8 cellular contexts compared by ENCODE assay signal in genomic region chr1:61050541-61051454, GRCh38. TPM values are rescaled to one million over a fixed set of nuclear protein-coding genes. Genes with fewer than 3 reads are reported as not detected.
DNase-seq lines count a peak whose midpoint lies in the region; ATAC-seq, FAIRE-seq and TF ChIP-seq lines count a peak whose summit lies in the region.

No MANE protein-coding gene starts in this region.

- peaks cover 37% of the 10 kb centered on the region for H3K4me1 Mint-ChIP-seq in activated naive CD4-positive, alpha-beta T cell treated with anti-CD3 and anti-CD28 coated beads, Interleukin-2, amount 10 ng/mL, durations not matched to agents 7 days and 5 days
- peaks cover 27% of the 10 kb centered on the region for H3K4me1 Mint-ChIP-seq in stimulated activated naive CD8-positive, alpha-beta T cell treated with anti-CD3 and anti-CD28 coated beads, Interleukin-15, Interleukin-2, amounts not matched to agents 100 ng/mL and 50 ng/mL, for 24 hours (ENCODE audit: low read depth)

- peak overlapping the region; percentile 56 for H3K9ac ChIP-seq in HepG2 (ENCODE audit: insufficient read depth, low read depth, low read length)

- H3K36me3 Mint-ChIP-seq in activated naive CD4-positive, alpha-beta T cell treated with anti-CD3 and anti-CD28 coated beads, Interleukin-2, amount 10 ng/mL, durations not matched to agents 7 days and 5 days: no peaks in the 10 kb centered on the region
- no peaks in the 10 kb centered on the region for H3K36me3 Mint-ChIP-seq in stimulated activated naive CD8-positive, alpha-beta T cell treated with anti-CD3 and anti-CD28 coated beads, Interleukin-15, Interleukin-2, amounts not matched to agents 100 ng/mL and 50 ng/mL, for 24 hours (ENCODE audit: low read depth)

- no peaks in the 10 kb centered on the region for H4K20me1 ChIP-seq in HepG2 (ENCODE audit: insufficient read depth, low read length)

- H2AFZ ChIP-seq in HepG2 (ENCODE audit: low read length): no peak overlapping the region

- TF ChIP-seq POLR2A in HepG2 (IDR thresholded peaks at IDR 0.05; ENCODE audit: insufficient read depth in 1 of 2, low read depth in 2 of 2, low read length in 2 of 2): no peak

- TF ChIP-seq RAD21 in HepG2 (CRISPR knock-in tag; IDR thresholded peaks at IDR 0.05): no peak

- H3K27me3 ChIP-seq in HepG2 (ENCODE audit: control insufficient read depth in 1 of 2, insufficient read depth in 2 of 2, low read length in 2 of 2): peaks cover 2 to 32% of the 10 kb centered on the region in 2 experiments; a peak in 4 of 5 replicates

- no peak for TF ChIP-seq CTCF in HepG2 (CRISPR knock-in tag; IDR thresholded peaks at IDR 0.05)

- 4% methylated on average over 23 of the region's 86 CpGs for WGBS in HepG2 (ENCODE audit: low lambda C conversion rate)

- H3K27me3 Mint-ChIP-seq in activated naive CD4-positive, alpha-beta T cell treated with anti-CD3 and anti-CD28 coated beads, Interleukin-2, amount 10 ng/mL, durations not matched to agents 7 days and 5 days: peaks cover 68% of the 10 kb centered on the region
- H3K27me3 Mint-ChIP-seq in stimulated activated naive CD8-positive, alpha-beta T cell treated with anti-CD3 and anti-CD28 coated beads, Interleukin-15, Interleukin-2, amounts not matched to agents 100 ng/mL and 50 ng/mL, for 24 hours: peaks cover 58% of the 10 kb centered on the region

- peak; percentile 50 for DNase-seq in activated naive CD4-positive, alpha-beta T cell treated with anti-CD3 and anti-CD28 coated beads, Interleukin-2, amount 10 ng/mL, durations not matched to agents 7 days and 5 days
- DNase-seq in activated naive CD4-positive, alpha-beta T cell treated with Interleukin-2 at 50 U/mL for 16 hours: no peak
- DNase-seq in NCI-H69 (lab: John Stamatoyannopoulos, UW) (peak; percentile 75), HepG2 (ENCODE audit: low spot score) (no peak)
- DNase-seq in activated effector memory CD4-positive, alpha-beta T cell treated with anti-CD3 and anti-CD28 coated beads, Interleukin-2, amount 50 U/mL, for 16 hours: no peak

- H3K4me3 ChIP-seq in HepG2 (replicated peaks in 1 of 3; ENCODE audit: insufficient read depth in 1 of 3, low read depth in 2 of 3, low read length in 3 of 3): peak overlapping the region; percentile 67 to 80 (median 74)

- POLR2A ChIA-PET in HepG2 (lab: Yijun Ruan, JAX): interaction anchor here (1.2 to 1.5 kb wide), 5 partner anchors 27 to 214 kb away, joined by 3 to 11 read pairs (median 4); partner anchors contain the start of gene NFIA

- intact Hi-C loops in HepG2 (cut with micrococcal nuclease; ENCODE audit: unreplicated experiment): loop anchor here (1.0 to 10.0 kb wide), 7 partner anchors 37 to 804 kb away; no protein-coding TSS in a partner anchor

- no peak overlapping the region for H3K27ac Mint-ChIP-seq in activated naive CD4-positive, alpha-beta T cell treated with anti-CD3 and anti-CD28 coated beads, Interleukin-2, amount 10 ng/mL, durations not matched to agents 7 days and 5 days
- no peak overlapping the region for H3K27ac Mint-ChIP-seq in stimulated activated naive CD8-positive, alpha-beta T cell treated with anti-CD3 and anti-CD28 coated beads, Interleukin-15, Interleukin-2, amounts not matched to agents 100 ng/mL and 50 ng/mL, for 24 hours

- H3K4me3 Mint-ChIP-seq in activated naive CD4-positive, alpha-beta T cell treated with anti-CD3 and anti-CD28 coated beads, Interleukin-2, amount 10 ng/mL, durations not matched to agents 7 days and 5 days: peak overlapping the region; percentile 74
- peak overlapping the region; percentile 68 for H3K4me3 Mint-ChIP-seq in stimulated activated naive CD8-positive, alpha-beta T cell treated with anti-CD3 and anti-CD28 coated beads, Interleukin-15, Interleukin-2, amounts not matched to agents 100 ng/mL and 50 ng/mL, for 24 hours

- no peaks in the 10 kb centered on the region for H3K36me3 ChIP-seq in HepG2 (replicated peaks in 1 of 2; ENCODE audit: control insufficient read depth in 1 of 2, insufficient read depth in 2 of 2, low read length in 2 of 2)

- CTCF ChIA-PET in activated naive CD4-positive, alpha-beta T cell treated with anti-CD3 and anti-CD28 coated beads, Interleukin-2, amount 10 ng/mL, durations not matched to agents 7 days and 5 days (lab: Charles Lee): interaction anchor here (0.6 to 2.5 kb wide), 20 partner anchors 8 to 1365 kb away, joined by 3 to 23 read pairs (median 4); partner anchors contain the start of gene NFIA
- CTCF ChIA-PET in HepG2 (lab: Yijun Ruan, JAX; ENCODE audit: low intra/inter-chr PET ratio, low total read pairs): interaction anchor here (1.8 kb wide), 1 partner anchor 287 kb away, joined by 5 read pairs; no protein-coding TSS in a partner anchor

- no peaks in the 10 kb centered on the region for H3K9me3 Mint-ChIP-seq in activated naive CD4-positive, alpha-beta T cell treated with anti-CD3 and anti-CD28 coated beads, Interleukin-2, amount 10 ng/mL, durations not matched to agents 7 days and 5 days
- H3K9me3 Mint-ChIP-seq in stimulated activated naive CD8-positive, alpha-beta T cell treated with anti-CD3 and anti-CD28 coated beads, Interleukin-15, Interleukin-2, amounts not matched to agents 100 ng/mL and 50 ng/mL, for 24 hours: no peaks in the 10 kb centered on the region

- in situ Hi-C loops in HepG2 (cut with HindIII; ENCODE audit: extremely low pct_ligation_motif_present, low pct_unique_long_range_greater_than_20kb): loop anchor here (5.0 kb wide), 2 partner anchors 287 to 402 kb away; no protein-coding TSS in a partner anchor

- H3K27ac ChIP-seq in cingulate gyrus (ENCODE audit: low read depth, low read length): peak overlapping the region; percentile 90
- peak overlapping the region; percentile 47 for H3K27ac ChIP-seq in HepG2 (ENCODE audit: extremely low read length, insufficient read depth, low read length)

- FAIRE-seq in HepG2 (lab: Jason Lieb, UNC): no peak

- ATAC-seq in HepG2: peak; percentile 62
- no peak for ATAC-seq in GM21367 (IDR thresholded peaks at IDR 0.05; ENCODE audit: unreplicated experiment)

- no TSS peak for BruUV-seq in HepG2 (replicated peaks; lab: Mats Ljungman, UMichigan)

- no peak for TF ChIP-seq EP300 in HepG2 (IDR thresholded peaks at IDR 0.05; ENCODE audit: low read depth in 2 of 2, low read length in 2 of 2)
- no peak for TF ChIP-seq EP300 in HepG2 (CRISPR knock-in tag; IDR thresholded peaks at IDR 0.05; ENCODE audit: borderline replicate concordance)

- H3K4me2 ChIP-seq in HepG2 (ENCODE audit: low read depth, low read length): peak overlapping the region; percentile 88

- H3K9me3 ChIP-seq in HepG2 (ENCODE audit: low read length): no peaks in the 10 kb centered on the region

- no peaks in the 10 kb centered on the region for H3K79me2 ChIP-seq in HepG2 (ENCODE audit: insufficient read depth, low read length)

- H3K4me1 ChIP-seq in HepG2 (ENCODE audit: insufficient read depth, low read length): peaks cover 35% of the 10 kb centered on the region

TF ChIP-seq in HepG2, 621 proteins besides CTCF, POLR2A, EP300 and RAD21 (continues in another document):
- TF ChIP-seq SIN3A (IDR thresholded peaks at IDR 0.05; ENCODE audit: borderline replicate concordance, low read depth, low read length) (0 out of 2 replicates have a peak, but pooled peaks have one; percentile 9), ZFX (CRISPR knock-in tag; IDR thresholded peaks at IDR 0.05; ENCODE audit: low read depth) (0 out of 2 replicates have a peak, but pooled peaks have one; percentile 30), MTF2 (CRISPR knock-in tag; IDR thresholded peaks at IDR 0.05; ENCODE audit: borderline replicate concordance) (no peak)
- TF ChIP-seq, protein P1, sequence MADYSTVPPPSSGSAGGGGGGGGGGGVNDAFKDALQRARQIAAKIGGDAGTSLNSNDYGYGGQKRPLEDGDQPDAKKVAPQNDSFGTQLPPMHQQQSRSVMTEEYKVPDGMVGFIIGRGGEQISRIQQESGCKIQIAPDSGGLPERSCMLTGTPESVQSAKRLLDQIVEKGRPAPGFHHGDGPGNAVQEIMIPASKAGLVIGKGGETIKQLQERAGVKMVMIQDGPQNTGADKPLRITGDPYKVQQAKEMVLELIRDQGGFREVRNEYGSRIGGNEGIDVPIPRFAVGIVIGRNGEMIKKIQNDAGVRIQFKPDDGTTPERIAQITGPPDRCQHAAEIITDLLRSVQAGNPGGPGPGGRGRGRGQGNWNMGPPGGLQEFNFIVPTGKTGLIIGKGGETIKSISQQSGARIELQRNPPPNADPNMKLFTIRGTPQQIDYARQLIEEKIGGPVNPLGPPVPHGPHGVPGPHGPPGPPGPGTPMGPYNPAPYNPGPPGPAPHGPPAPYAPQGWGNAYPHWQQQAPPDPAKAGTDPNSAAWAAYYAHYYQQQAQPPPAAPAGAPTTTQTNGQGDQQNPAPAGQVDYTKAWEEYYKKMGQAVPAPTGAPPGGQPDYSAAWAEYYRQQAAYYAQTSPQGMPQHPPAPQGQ (CRISPR knock-in tag; IDR thresholded peaks at IDR 0.05; ENCODE audit: borderline replicate concordance): no peak

RNA-seq across cellular contexts. Expression of gene NFIA, which starts 31.6 kb away (rescaled TPM):
- 14.8 and 28.5 TPM in 2 replicates for total RNA-seq in HepG2 (2016; rRNA removed; fragmentation: Illumina TruSeq; extraction: Trizol)
- total RNA-seq in HepG2 (2016; cell fraction: cytosol; rRNA removed; fragmentation: Illumina TruSeq; extraction: Trizol; ENCODE audit: low read depth): 8.1 and 8.4 TPM in 2 replicates
- total RNA-seq in HepG2 (2016; cell fraction: insoluble cytoplasmic fraction; rRNA removed; fragmentation: Illumina TruSeq; extraction: Trizol): 11.5 and 25.9 TPM in 2 replicates
- total RNA-seq in HepG2 (2016; cell fraction: membrane; rRNA removed; fragmentation: Illumina TruSeq; extraction: Trizol): 7.4 and 7.5 TPM in 2 replicates
- 110 and 115 TPM in 2 replicates for total RNA-seq in HepG2 (2016; cell fraction: nucleus; rRNA removed; fragmentation: Illumina TruSeq; extraction: Trizol)
- 14.1 and 14.7 TPM in 2 replicates for polyA plus RNA-seq in HepG2 (2011; rRNA removed)
- polyA plus RNA-seq in HepG2 (2011; cell fraction: cytosol; rRNA removed): 11.0 and 12.6 TPM in 2 replicates
- 20.1 and 25.7 TPM in 2 replicates for polyA plus RNA-seq in HepG2 (2011; cell fraction: nucleus; rRNA removed)
- 4.5 and 5.7 TPM in 2 replicates for polyA plus RNA-seq in HepG2 (2012)
- 0.64 and 0.71 TPM in 2 replicates for polyA plus RNA-seq in HepG2 (2016; cell fraction: cytosol; fragmentation: Illumina TruSeq; extraction: Trizol; ENCODE audit: low read depth)
- 11.5 and 13.5 TPM in 2 replicates for polyA plus RNA-seq in HepG2 (2016; cell fraction: insoluble cytoplasmic fraction; fragmentation: Illumina TruSeq; extraction: Trizol; ENCODE audit: low read depth)
- polyA plus RNA-seq in HepG2 (2016; cell fraction: membrane; fragmentation: Illumina TruSeq; extraction: Trizol; ENCODE audit: low read depth): 3.0 and 3.1 TPM in 2 replicates
- polyA plus RNA-seq in HepG2 (2016; cell fraction: nucleus; fragmentation: Illumina TruSeq; extraction: Trizol; ENCODE audit: insufficient read depth, low read depth): 15.9 and 21.9 TPM in 2 replicates
- 62.5 and 117 TPM in 2 replicates for polyA minus RNA-seq in HepG2 (2011; rRNA and poly(A)+ RNA removed; ENCODE audit: low replicate concordance)
- polyA minus RNA-seq in HepG2 (2011; cell fraction: cytosol; rRNA and poly(A)+ RNA removed): 18.3 and 19.2 TPM in 2 replicates
- 167 and 202 TPM in 2 replicates for polyA minus RNA-seq in HepG2 (2011; cell fraction: nucleus; rRNA and poly(A)+ RNA removed)

Comparison
In these comparisons a context has a peak if more than half of its experiments do, and no peak if none do; other contexts are left out.
1. DNase-seq: peak in activated naive CD4-positive, alpha-beta T cell treated with anti-CD3 and anti-CD28 coated beads, Interleukin-2, amount 10 ng/mL, durations not matched to agents 7 days and 5 days (single experiment) and NCI-H69 (single experiment); none in activated naive CD4-positive, alpha-beta T cell treated with Interleukin-2 at 50 U/mL for 16 hours (single experiment), HepG2 (single experiment) and activated effector memory CD4-positive, alpha-beta T cell treated with anti-CD3 and anti-CD28 coated beads, Interleukin-2, amount 50 U/mL, for 16 hours (single experiment).